20 cellular contexts compared by ENCODE assay signal in the genomic region with DNA sequence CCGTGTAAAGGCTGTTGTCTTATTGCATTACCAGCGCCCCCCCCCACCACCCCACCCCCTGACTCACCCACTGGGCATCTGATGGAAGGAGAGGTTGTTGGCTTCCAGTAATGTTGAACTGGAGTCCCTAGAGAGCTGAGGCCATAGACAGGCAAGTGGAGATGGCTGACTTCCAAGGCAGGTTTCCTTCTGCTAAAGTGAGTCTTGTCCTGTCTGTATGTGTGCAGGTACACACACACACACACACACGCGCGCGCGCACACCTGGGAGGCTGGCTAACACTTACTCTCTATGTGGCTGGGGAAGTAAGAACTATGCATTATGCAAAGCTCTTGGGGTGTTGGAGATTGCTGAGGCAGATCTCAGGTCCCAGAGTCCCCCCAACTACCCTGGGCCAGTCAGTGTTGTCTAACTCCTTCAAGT. TPM values are rescaled to one million over a fixed set of nuclear protein-coding genes. Genes with fewer than 3 reads are reported as not detected.
DNase-seq lines count a peak whose midpoint lies in the region; ATAC-seq and TF ChIP-seq lines count a peak whose summit lies in the region.
"Had no signal": no experiment of that assay in that cellular context is flagged by ENCODE, and none has a peak within 500 bp of the region (broad histone marks: within the 10 kb centered on the region; RNA-seq: fewer than 3 reads in every experiment).

No MANE protein-coding gene starts in this region.

- peaks cover 20% of the 10 kb centered on the region for H3K27me3 Mint-ChIP-seq in activated T-helper 2 cell treated with anti-CD3 and anti-CD28 coated beads, Interferon-gamma antibody, Interleukin-2, Interleukin-4, amounts not matched to agents 10 μg/mL and 5 μg/mL and 100 μg/mL, durations not matched to agents 14 hours and 24 hours and 36 hours (ENCODE audit: low read depth)

- TF ChIP-seq POLR2A in gastroesophageal sphincter (IDR thresholded peaks at IDR 0.05) = no peak
- no peak for TF ChIP-seq POLR2A in heart left ventricle (IDR thresholded peaks at IDR 0.05)

- H3K27ac Mint-ChIP-seq in activated T-helper 2 cell treated with anti-CD3 and anti-CD28 coated beads, Interferon-gamma antibody, Interleukin-2, Interleukin-4, amounts not matched to agents 10 μg/mL and 5 μg/mL and 100 μg/mL, durations not matched to agents 14 hours and 24 hours and 36 hours = no peak overlapping the region
- H3K27ac Mint-ChIP-seq: activated CD8-positive, alpha-beta T cell treated with anti-CD3 and anti-CD28 coated beads for 36 hours; activated naive CD8-positive, alpha-beta T cell; CD4-positive, CD25-positive, alpha-beta regulatory T cell had no signal

- no peak for TF ChIP-seq EP300 in gastroesophageal sphincter (IDR thresholded peaks at IDR 0.05)

- no peaks in the 10 kb centered on the region for H3K4me1 Mint-ChIP-seq in activated T-helper 2 cell treated with anti-CD3 and anti-CD28 coated beads, Interferon-gamma antibody, Interleukin-2, Interleukin-4, amounts not matched to agents 10 μg/mL and 5 μg/mL and 100 μg/mL, durations not matched to agents 14 hours and 24 hours and 36 hours (ENCODE audit: low read depth)
- H3K4me1 Mint-ChIP-seq: CD4-positive, CD25-positive, alpha-beta regulatory T cell had no signal

- no peak overlapping the region for H3K4me3 Mint-ChIP-seq in activated T-helper 2 cell treated with anti-CD3 and anti-CD28 coated beads, Interferon-gamma antibody, Interleukin-2, Interleukin-4, amounts not matched to agents 10 μg/mL and 5 μg/mL and 100 μg/mL, durations not matched to agents 14 hours and 24 hours and 36 hours (ENCODE audit: low read depth)
- H3K4me3 Mint-ChIP-seq: activated CD8-positive, alpha-beta T cell treated with anti-CD3 and anti-CD28 coated beads for 36 hours; activated naive CD8-positive, alpha-beta T cell; CD4-positive, CD25-positive, alpha-beta regulatory T cell had no signal

- no peaks in the 10 kb centered on the region for H3K9me3 ChIP-seq in left lung
- no peaks in the 10 kb centered on the region for H3K9me3 ChIP-seq in gastroesophageal sphincter
- H3K9me3 ChIP-seq in heart left ventricle = no peaks in the 10 kb centered on the region

- WGBS in gastroesophageal sphincter (ENCODE audit: low coverage in 1 of 2), 2 donors = 28 to 82% methylated on average over 2 to 6 of the region's 7 CpGs
- WGBS in heart left ventricle, 4 donors = 75 to 92% (median 82%) methylated on average over 5 to 7 of the region's 7 CpGs

- DNase-seq in AG08396 (ENCODE audit: low spot score) (peak; percentile 64), GM03348 (ENCODE audit: low spot score) (peak; percentile 80), left lung (peak in 1 of 2 donors; percentile 58), heart left ventricle (no peak)
- no peak for DNase-seq in activated T-helper 2 cell treated with anti-CD3 and anti-CD28 coated beads, Interferon-gamma antibody, Interleukin-2, Interleukin-4, amounts not matched to agents 10 μg/mL and 5 μg/mL and 100 μg/mL, durations not matched to agents 14 hours and 24 hours and 36 hours (ENCODE audit: low spot score)
- DNase-seq in activated CD4-positive, alpha-beta T cell treated with anti-CD3 and anti-CD28 coated beads, Interleukin-2, amount 50 U/mL, for 4 hours = no peak
- DNase-seq: activated CD8-positive, alpha-beta T cell treated with anti-CD3 and anti-CD28 coated beads for 36 hours; CD4-positive, CD25-positive, alpha-beta regulatory T cell; NCI-H1417 treated with DMSO at 0.1 percent for 48 hours; PC-9; stimulated activated CD4-positive, alpha-beta T cell treated with anti-CD3 and anti-CD28 coated beads, Interleukin-4, amount 100 ng/mL, for 1 hour; stimulated activated naive CD4-positive, alpha-beta T cell treated with Interleukin-2 at 50 U/mL for 16 hours; T-helper 2 cell had no signal

- H3K4me1 ChIP-seq in left lung (peaks cover 0 to 15% of the 10 kb centered on the region in 2 donors), gastroesophageal sphincter (peaks cover 0 to 42% (median 4%) of the 10 kb centered on the region in 3 donors), heart left ventricle (peaks cover 0 to 40% (median 8%) of the 10 kb centered on the region in 12 donors)

- no peak overlapping the region for H3K27ac ChIP-seq in left lung
- peak overlapping the region in 2 of 4 donors; percentile 80 to 85 for H3K27ac ChIP-seq in gastroesophageal sphincter
- H3K27ac ChIP-seq in heart left ventricle = peak overlapping the region in 4 of 12 donors; percentile 86 to 95 (median 90)
- H3K27ac ChIP-seq: PC-9 had no signal

- peaks cover 0 to 24% of the 10 kb centered on the region in 2 donors for H3K27me3 ChIP-seq in left lung
- H3K27me3 ChIP-seq in gastroesophageal sphincter = peaks cover 7% of the 10 kb centered on the region
- H3K27me3 ChIP-seq in heart left ventricle = peaks cover 0 to 17% (median 0%) of the 10 kb centered on the region in 9 donors

- no peaks in the 10 kb centered on the region for H3K9me3 Mint-ChIP-seq in activated T-helper 2 cell treated with anti-CD3 and anti-CD28 coated beads, Interferon-gamma antibody, Interleukin-2, Interleukin-4, amounts not matched to agents 10 μg/mL and 5 μg/mL and 100 μg/mL, durations not matched to agents 14 hours and 24 hours and 36 hours
- H3K9me3 Mint-ChIP-seq: activated CD8-positive, alpha-beta T cell treated with anti-CD3 and anti-CD28 coated beads for 36 hours had no signal

- intact Hi-C loops in left lung (cut with DNase I) = no loop called here
- intact Hi-C loops in activated T-helper 2 cell treated with anti-CD3 and anti-CD28 coated beads, Interferon-gamma antibody, Interleukin-2, Interleukin-4, amounts not matched to agents 10 μg/mL and 5 μg/mL and 100 μg/mL, durations not matched to agents 14 hours and 24 hours and 36 hours (cut with micrococcal nuclease) = no loop called here
- intact Hi-C loops in heart left ventricle (cut with DNase I) = loop anchor here in 4 of 10 donors (5.0 to 10.0 kb wide), 3 partner anchors 45 to 102 kb away; no protein-coding TSS in a partner anchor

- no peaks in the 10 kb centered on the region for H3K36me3 Mint-ChIP-seq in activated T-helper 2 cell treated with anti-CD3 and anti-CD28 coated beads, Interferon-gamma antibody, Interleukin-2, Interleukin-4, amounts not matched to agents 10 μg/mL and 5 μg/mL and 100 μg/mL, durations not matched to agents 14 hours and 24 hours and 36 hours (ENCODE audit: low read depth)
- H3K36me3 Mint-ChIP-seq: activated naive CD8-positive, alpha-beta T cell; CD4-positive, CD25-positive, alpha-beta regulatory T cell had no signal

- H3K4me3 ChIP-seq in left lung (no peak overlapping the region), gastroesophageal sphincter (no peak overlapping the region), heart left ventricle (no peak overlapping the region)
- H3K4me3 ChIP-seq: PC-9 had no signal

- H3K36me3 ChIP-seq in left lung (no peaks in the 10 kb centered on the region), gastroesophageal sphincter (peaks cover 0 to 4% of the 10 kb centered on the region in 2 donors), heart left ventricle (no peaks in the 10 kb centered on the region)

- ATAC-seq in SK-N-SH treated with all-trans-retinoic acid at 6 μM for 48 hours = peak; percentile 8; the same call in 2 of the 3 replicates
- peak; percentile 55 for ATAC-seq in left lung
- ATAC-seq in gastroesophageal sphincter = no peak
- no peak for ATAC-seq in heart left ventricle
- ATAC-seq: activated CD8-positive, alpha-beta T cell treated with anti-CD3 and anti-CD28 coated beads for 36 hours had no signal

- no peak for TF ChIP-seq CTCF in left lung (IDR thresholded peaks at IDR 0.05)
- no peak for TF ChIP-seq CTCF in gastroesophageal sphincter (IDR thresholded peaks at IDR 0.05)
- no peak for TF ChIP-seq CTCF in heart left ventricle (IDR thresholded peaks at IDR 0.05)

TF ChIP-seq in SK-N-SH treated with all-trans-retinoic acid at 6 μM for 48 hours, 23 proteins besides CTCF, POLR2A, EP300 and RAD21 (continues in another document):
- TF ChIP-seq CSDC2 (CRISPR knock-in tag; IDR thresholded peaks at IDR 0.05) (no peak), BACH2 (CRISPR knock-in tag; IDR thresholded peaks at IDR 0.05; ENCODE audit: borderline replicate concordance) (no peak), ZNF70 (CRISPR knock-in tag; IDR thresholded peaks at IDR 0.05) (no peak), PPARA (CRISPR knock-in tag; IDR thresholded peaks at IDR 0.05; ENCODE audit: borderline replicate concordance) (no peak), TOX (CRISPR knock-in tag; IDR thresholded peaks at IDR 0.05; ENCODE audit: borderline replicate concordance) (no peak)
- TF ChIP-seq, protein P1, sequence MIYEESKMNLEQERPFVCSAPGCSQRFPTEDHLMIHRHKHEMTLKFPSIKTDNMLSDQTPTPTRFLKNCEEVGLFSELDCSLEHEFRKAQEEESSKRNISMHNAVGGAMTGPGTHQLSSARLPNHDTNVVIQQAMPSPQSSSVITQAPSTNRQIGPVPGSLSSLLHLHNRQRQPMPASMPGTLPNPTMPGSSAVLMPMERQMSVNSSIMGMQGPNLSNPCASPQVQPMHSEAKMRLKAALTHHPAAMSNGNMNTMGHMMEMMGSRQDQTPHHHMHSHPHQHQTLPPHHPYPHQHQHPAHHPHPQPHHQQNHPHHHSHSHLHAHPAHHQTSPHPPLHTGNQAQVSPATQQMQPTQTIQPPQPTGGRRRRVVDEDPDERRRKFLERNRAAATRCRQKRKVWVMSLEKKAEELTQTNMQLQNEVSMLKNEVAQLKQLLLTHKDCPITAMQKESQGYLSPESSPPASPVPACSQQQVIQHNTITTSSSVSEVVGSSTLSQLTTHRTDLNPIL (CRISPR knock-in tag; IDR thresholded peaks at IDR 0.05; ENCODE audit: low read depth) = no peak

RNA-seq across cellular contexts. Expression of a gene that starts 1.6 kb away (rescaled TPM):
- total RNA-seq in left lung = under 1 TPM; 0.10 to 0.23 TPM
- total RNA-seq in activated T-helper 2 cell treated with anti-CD3 and anti-CD28 coated beads, Interferon-gamma antibody, Interleukin-2, Interleukin-4, amounts not matched to agents 10 μg/mL and 5 μg/mL and 100 μg/mL, durations not matched to agents 14 hours and 24 hours and 36 hours = not detected in 2 replicates
- total RNA-seq in gastroesophageal sphincter = 1 to 10 TPM in 3 of 4 donors, under 1 TPM in 1; 0.64 to 4.8 (median 3.2) TPM
- total RNA-seq in heart left ventricle = 10 to 100 TPM in 3 of 9 donors, 1 to 10 TPM in 6; 5.7 to 22.5 (median 8.7) TPM
- polyA plus RNA-seq in heart left ventricle = 1 to 10 TPM; 1.4 to 2.6 TPM
- total RNA-seq: activated CD8-positive, alpha-beta T cell treated with anti-CD3 and anti-CD28 coated beads for 36 hours; CD4-positive, CD25-positive, alpha-beta regulatory T cell; dermis microvascular lymphatic vessel endothelial cell; H1; HT-29; lung microvascular endothelial cell; PC-9 had no signal
- polyA plus RNA-seq: CD4-positive, CD25-positive, alpha-beta regulatory T cell; H1 had no signal

Comparison
In these comparisons a context has a peak if more than half of its experiments do, and no peak if none do; other contexts are left out.
1. DNase-seq: peak in AG08396 (single experiment) and GM03348 (single experiment); none in activated T-helper 2 cell treated with anti-CD3 and anti-CD28 coated beads, Interferon-gamma antibody, Interleukin-2, Interleukin-4, amounts not matched to agents 10 μg/mL and 5 μg/mL and 100 μg/mL, durations not matched to agents 14 hours and 24 hours and 36 hours (single experiment), activated CD4-positive, alpha-beta T cell treated with anti-CD3 and anti-CD28 coated beads, Interleukin-2, amount 50 U/mL, for 4 hours (0 of 2) and heart left ventricle (0 of 5).
2. ATAC-seq: peak in SK-N-SH treated with all-trans-retinoic acid at 6 μM for 48 hours (single experiment) and left lung (single experiment); none in gastroesophageal sphincter (single experiment) and heart left ventricle (0 of 4).